Comparison of ENCODE assay signal across 1 cellular context in the genomic region with DNA sequence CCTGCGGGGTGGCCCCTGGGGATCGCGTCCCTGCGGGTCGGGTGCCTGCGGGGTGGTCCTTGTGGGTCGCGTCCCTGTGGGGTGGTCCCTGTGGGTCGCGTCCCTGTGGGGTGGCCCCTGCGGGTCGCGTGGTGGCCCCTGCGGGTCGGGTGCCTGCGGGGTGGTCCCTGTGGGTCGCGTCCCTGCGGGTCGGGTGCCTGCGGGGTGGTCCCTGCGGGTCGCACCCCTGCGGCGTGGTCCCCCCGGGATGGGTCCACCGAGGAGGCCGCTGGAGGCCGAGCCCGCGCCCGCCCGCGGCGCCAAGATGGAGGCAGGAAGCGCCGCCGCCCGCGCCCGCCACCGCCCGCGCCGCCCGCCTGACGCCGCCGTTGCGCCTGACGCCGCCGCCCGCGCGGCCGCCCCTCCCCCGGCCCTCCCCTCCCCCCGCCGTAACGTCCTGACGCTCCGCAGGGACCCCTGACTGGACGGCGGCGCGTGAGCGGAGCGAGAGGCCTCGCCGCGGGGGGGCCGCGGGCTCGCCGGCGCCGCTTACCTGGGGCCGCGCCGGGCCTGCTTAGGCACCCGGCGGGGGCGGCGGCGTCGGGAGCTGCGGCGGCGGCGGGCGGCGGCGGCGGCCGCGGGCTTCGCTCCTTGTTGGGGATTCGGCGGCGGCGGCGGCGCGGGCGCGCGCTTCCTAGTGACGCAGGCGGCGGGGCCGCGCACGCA.
A peak's percentile ranks its signal among the peaks of the same experiment; 100 is the strongest.
TF ChIP-seq lines count a peak whose summit lies in the region.

A gene with protein sequence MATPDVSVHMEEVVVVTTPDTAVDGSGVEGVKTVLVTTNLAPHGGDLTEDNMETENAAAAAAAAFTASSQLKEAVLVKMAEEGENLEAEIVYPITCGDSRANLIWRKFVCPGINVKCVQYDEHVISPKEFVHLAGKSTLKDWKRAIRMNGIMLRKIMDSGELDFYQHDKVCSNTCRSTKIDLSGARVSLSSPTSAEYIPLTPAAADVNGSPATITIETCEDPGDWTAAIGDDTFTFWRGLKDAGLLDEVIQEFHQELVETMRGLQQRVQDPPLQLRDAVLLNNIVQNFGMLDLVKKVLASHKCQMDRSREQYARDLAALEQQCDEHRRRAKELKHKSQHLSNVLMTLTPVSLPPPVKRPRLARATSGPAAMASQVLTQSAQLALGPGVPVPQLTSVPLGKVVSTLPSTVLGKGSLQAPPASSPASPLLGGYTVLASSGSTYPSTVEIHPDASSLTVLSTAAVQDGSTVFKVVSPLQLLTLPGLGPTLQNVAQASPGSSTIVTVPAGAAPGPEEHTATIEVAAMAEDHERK (minus strand): TSS at position 678 of the 705 bp plus-strand sequence. CDS start 7,704 bp downstream, outside the sequence.

TF ChIP-seq in K562, 482 proteins besides CTCF, POLR2A, EP300 and RAD21 (continued from another document and continues in another):
- TF ChIP-seq, protein P1, sequence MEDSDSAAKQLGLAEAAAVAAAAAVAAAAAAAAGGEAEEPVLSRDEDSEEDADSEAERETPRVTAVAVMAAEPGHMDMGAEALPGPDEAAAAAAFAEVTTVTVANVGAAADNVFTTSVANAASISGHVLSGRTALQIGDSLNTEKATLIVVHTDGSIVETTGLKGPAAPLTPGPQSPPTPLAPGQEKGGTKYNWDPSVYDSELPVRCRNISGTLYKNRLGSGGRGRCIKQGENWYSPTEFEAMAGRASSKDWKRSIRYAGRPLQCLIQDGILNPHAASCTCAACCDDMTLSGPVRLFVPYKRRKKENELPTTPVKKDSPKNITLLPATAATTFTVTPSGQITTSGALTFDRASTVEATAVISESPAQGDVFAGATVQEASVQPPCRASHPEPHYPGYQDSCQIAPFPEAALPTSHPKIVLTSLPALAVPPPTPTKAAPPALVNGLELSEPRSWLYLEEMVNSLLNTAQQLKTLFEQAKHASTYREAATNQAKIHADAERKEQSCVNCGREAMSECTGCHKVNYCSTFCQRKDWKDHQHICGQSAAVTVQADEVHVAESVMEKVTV (CRISPR knock-in tag; IDR thresholded peaks at IDR 0.05): no peak
- peak in 1 of 2 experiments; percentile 21; a peak in 2 of 4 replicates for TF ChIP-seq MAZ (CRISPR knock-in tag; conservative IDR thresholded peaks at IDR 0.05 in 1 of 2, IDR thresholded peaks at IDR 0.05 in 1 of 2)
- no peak for TF ChIP-seq ESRRA (IDR thresholded peaks at IDR 0.05; ENCODE audit: borderline replicate concordance, low read depth)
- peak; percentile 78 for TF ChIP-seq RBFOX2 (IDR thresholded peaks at IDR 0.05; ENCODE audit: low read depth, low read length)
- TF ChIP-seq SUPT5H (IDR thresholded peaks at IDR 0.05): no peak
- no peak for TF ChIP-seq NR3C1 (CRISPR knock-in tag; IDR thresholded peaks at IDR 0.05)
- TF ChIP-seq, protein P2, sequence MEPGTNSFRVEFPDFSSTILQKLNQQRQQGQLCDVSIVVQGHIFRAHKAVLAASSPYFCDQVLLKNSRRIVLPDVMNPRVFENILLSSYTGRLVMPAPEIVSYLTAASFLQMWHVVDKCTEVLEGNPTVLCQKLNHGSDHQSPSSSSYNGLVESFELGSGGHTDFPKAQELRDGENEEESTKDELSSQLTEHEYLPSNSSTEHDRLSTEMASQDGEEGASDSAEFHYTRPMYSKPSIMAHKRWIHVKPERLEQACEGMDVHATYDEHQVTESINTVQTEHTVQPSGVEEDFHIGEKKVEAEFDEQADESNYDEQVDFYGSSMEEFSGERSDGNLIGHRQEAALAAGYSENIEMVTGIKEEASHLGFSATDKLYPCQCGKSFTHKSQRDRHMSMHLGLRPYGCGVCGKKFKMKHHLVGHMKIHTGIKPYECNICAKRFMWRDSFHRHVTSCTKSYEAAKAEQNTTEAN (CRISPR knock-in tag; IDR thresholded peaks at IDR 0.05): no peak
- no peak for TF ChIP-seq TEAD1 (CRISPR knock-in tag; IDR thresholded peaks at IDR 0.05)
- TF ChIP-seq ZEB2 (IDR thresholded peaks at IDR 0.05): no peak
- no peak for TF ChIP-seq CBX1 (IDR thresholded peaks at IDR 0.05; ENCODE audit: low read depth)
- no peak for TF ChIP-seq BDP1 (IDR thresholded peaks at IDR 0.05; ENCODE audit: insufficient read depth, insufficient read length)
- peak; percentile 93; the same call in 1 of the 2 replicates for TF ChIP-seq RBM34 (IDR thresholded peaks at IDR 0.05; ENCODE audit: borderline replicate concordance, insufficient read depth, low read length)
- no peak for TF ChIP-seq NFIC (IDR thresholded peaks at IDR 0.05)
- no peak for TF ChIP-seq HNRNPK (IDR thresholded peaks at IDR 0.05; ENCODE audit: low read depth, low read length, poor library complexity, severe bottlenecking)
- no peak for TF ChIP-seq ZKSCAN1 (IDR thresholded peaks at IDR 0.05; ENCODE audit: low read depth, low read length)
- no peak for TF ChIP-seq HEY1 (CRISPR knock-in tag; IDR thresholded peaks at IDR 0.05; ENCODE audit: borderline replicate concordance)
- TF ChIP-seq ZNF41 (CRISPR knock-in tag; conservative IDR thresholded peaks at IDR 0.05): no peak
- TF ChIP-seq POLR2H (tag; IDR thresholded peaks at IDR 0.05; ENCODE audit: low read depth): peak; percentile 74
- TF ChIP-seq, protein P3, sequence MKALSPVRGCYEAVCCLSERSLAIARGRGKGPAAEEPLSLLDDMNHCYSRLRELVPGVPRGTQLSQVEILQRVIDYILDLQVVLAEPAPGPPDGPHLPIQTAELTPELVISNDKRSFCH (CRISPR knock-in tag; IDR thresholded peaks at IDR 0.05): no peak
- TF ChIP-seq, protein P3 (tag; IDR thresholded peaks at IDR 0.05): no peak
- peak; percentile 71; the same call in 1 of the 2 replicates for TF ChIP-seq PHF8 (IDR thresholded peaks at IDR 0.05; ENCODE audit: borderline replicate concordance, low read length)
- peak; percentile 46 to 93 (median 85) for TF ChIP-seq YY1 (IDR thresholded peaks at IDR 0.05; ENCODE audit: borderline replicate concordance in 1 of 3, control insufficient read depth in 1 of 3, extremely low read depth in 1 of 3, insufficient read depth in 3 of 3, insufficient read length in 1 of 3, insufficient replicate concordance in 2 of 3, low read depth in 1 of 3, low read length in 2 of 3)
- TF ChIP-seq NONO (IDR thresholded peaks at IDR 0.05; ENCODE audit: low read depth in 2 of 2, low read length in 1 of 2): peak in 1 of 2 experiments; percentile 83; a peak in 2 of 4 replicates
- TF ChIP-seq, protein P4, sequence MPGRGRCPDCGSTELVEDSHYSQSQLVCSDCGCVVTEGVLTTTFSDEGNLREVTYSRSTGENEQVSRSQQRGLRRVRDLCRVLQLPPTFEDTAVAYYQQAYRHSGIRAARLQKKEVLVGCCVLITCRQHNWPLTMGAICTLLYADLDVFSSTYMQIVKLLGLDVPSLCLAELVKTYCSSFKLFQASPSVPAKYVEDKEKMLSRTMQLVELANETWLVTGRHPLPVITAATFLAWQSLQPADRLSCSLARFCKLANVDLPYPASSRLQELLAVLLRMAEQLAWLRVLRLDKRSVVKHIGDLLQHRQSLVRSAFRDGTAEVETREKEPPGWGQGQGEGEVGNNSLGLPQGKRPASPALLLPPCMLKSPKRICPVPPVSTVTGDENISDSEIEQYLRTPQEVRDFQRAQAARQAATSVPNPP (IDR thresholded peaks at IDR 0.05; ENCODE audit: borderline replicate concordance, insufficient read depth, insufficient read length): no peak
- TF ChIP-seq, protein P5, sequence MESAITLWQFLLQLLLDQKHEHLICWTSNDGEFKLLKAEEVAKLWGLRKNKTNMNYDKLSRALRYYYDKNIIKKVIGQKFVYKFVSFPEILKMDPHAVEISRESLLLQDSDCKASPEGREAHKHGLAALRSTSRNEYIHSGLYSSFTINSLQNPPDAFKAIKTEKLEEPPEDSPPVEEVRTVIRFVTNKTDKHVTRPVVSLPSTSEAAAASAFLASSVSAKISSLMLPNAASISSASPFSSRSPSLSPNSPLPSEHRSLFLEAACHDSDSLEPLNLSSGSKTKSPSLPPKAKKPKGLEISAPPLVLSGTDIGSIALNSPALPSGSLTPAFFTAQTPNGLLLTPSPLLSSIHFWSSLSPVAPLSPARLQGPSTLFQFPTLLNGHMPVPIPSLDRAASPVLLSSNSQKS (CRISPR knock-in tag; IDR thresholded peaks at IDR 0.05): no peak
- TF ChIP-seq OTX1 (CRISPR knock-in tag; IDR thresholded peaks at IDR 0.05): no peak
- TF ChIP-seq, protein P6, sequence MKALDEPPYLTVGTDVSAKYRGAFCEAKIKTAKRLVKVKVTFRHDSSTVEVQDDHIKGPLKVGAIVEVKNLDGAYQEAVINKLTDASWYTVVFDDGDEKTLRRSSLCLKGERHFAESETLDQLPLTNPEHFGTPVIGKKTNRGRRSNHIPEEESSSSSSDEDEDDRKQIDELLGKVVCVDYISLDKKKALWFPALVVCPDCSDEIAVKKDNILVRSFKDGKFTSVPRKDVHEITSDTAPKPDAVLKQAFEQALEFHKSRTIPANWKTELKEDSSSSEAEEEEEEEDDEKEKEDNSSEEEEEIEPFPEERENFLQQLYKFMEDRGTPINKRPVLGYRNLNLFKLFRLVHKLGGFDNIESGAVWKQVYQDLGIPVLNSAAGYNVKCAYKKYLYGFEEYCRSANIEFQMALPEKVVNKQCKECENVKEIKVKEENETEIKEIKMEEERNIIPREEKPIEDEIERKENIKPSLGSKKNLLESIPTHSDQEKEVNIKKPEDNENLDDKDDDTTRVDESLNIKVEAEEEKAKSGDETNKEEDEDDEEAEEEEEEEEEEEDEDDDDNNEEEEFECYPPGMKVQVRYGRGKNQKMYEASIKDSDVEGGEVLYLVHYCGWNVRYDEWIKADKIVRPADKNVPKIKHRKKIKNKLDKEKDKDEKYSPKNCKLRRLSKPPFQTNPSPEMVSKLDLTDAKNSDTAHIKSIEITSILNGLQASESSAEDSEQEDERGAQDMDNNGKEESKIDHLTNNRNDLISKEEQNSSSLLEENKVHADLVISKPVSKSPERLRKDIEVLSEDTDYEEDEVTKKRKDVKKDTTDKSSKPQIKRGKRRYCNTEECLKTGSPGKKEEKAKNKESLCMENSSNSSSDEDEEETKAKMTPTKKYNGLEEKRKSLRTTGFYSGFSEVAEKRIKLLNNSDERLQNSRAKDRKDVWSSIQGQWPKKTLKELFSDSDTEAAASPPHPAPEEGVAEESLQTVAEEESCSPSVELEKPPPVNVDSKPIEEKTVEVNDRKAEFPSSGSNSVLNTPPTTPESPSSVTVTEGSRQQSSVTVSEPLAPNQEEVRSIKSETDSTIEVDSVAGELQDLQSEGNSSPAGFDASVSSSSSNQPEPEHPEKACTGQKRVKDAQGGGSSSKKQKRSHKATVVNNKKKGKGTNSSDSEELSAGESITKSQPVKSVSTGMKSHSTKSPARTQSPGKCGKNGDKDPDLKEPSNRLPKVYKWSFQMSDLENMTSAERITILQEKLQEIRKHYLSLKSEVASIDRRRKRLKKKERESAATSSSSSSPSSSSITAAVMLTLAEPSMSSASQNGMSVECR (CRISPR knock-in tag; IDR thresholded peaks at IDR 0.05): 0 out of 2 replicates have a peak, but pooled peaks have one; percentile 8
- peak; percentile 92; the same call in 1 of the 2 replicates for TF ChIP-seq ZNF197 (CRISPR knock-in tag; IDR thresholded peaks at IDR 0.05; ENCODE audit: low read depth)
- no peak for TF ChIP-seq JUND (IDR thresholded peaks at IDR 0.05; ENCODE audit: borderline replicate concordance, low read depth, low read length)
- TF ChIP-seq JUND (tag; IDR thresholded peaks at IDR 0.05; ENCODE audit: borderline replicate concordance, low read depth, low read length): no peak
- no peak for TF ChIP-seq NCOA4 (IDR thresholded peaks at IDR 0.05; ENCODE audit: partially characterized antibody)
- TF ChIP-seq, protein P7, sequence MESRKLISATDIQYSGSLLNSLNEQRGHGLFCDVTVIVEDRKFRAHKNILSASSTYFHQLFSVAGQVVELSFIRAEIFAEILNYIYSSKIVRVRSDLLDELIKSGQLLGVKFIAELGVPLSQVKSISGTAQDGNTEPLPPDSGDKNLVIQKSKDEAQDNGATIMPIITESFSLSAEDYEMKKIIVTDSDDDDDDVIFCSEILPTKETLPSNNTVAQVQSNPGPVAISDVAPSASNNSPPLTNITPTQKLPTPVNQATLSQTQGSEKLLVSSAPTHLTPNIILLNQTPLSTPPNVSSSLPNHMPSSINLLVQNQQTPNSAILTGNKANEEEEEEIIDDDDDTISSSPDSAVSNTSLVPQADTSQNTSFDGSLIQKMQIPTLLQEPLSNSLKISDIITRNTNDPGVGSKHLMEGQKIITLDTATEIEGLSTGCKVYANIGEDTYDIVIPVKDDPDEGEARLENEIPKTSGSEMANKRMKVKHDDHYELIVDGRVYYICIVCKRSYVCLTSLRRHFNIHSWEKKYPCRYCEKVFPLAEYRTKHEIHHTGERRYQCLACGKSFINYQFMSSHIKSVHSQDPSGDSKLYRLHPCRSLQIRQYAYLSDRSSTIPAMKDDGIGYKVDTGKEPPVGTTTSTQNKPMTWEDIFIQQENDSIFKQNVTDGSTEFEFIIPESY (CRISPR knock-in tag; IDR thresholded peaks at IDR 0.05): no peak
- TF ChIP-seq E2F3 (CRISPR knock-in tag; IDR thresholded peaks at IDR 0.05): 0 out of 2 replicates have a peak, but pooled peaks have one; percentile 56
- no peak for TF ChIP-seq LEF1 (IDR thresholded peaks at IDR 0.05)
- TF ChIP-seq, protein P8, sequence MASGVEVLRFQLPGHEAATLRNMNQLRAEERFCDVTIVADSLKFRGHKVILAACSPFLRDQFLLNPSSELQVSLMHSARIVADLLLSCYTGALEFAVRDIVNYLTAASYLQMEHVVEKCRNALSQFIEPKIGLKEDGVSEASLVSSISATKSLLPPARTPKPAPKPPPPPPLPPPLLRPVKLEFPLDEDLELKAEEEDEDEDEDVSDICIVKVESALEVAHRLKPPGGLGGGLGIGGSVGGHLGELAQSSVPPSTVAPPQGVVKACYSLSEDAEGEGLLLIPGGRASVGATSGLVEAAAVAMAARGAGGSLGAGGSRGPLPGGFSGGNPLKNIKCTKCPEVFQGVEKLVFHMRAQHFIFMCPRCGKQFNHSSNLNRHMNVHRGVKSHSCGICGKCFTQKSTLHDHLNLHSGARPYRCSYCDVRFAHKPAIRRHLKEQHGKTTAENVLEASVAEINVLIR (CRISPR knock-in tag; IDR thresholded peaks at IDR 0.05): no peak
- TF ChIP-seq HCFC1 (IDR thresholded peaks at IDR 0.05; ENCODE audit: low read depth, low read length): no peak
- TF ChIP-seq NFYB (IDR thresholded peaks at IDR 0.05; ENCODE audit: extremely low read depth, insufficient read length): no peak
- no peak for TF ChIP-seq TOE1 (IDR thresholded peaks at IDR 0.05; ENCODE audit: borderline replicate concordance)
- no peak for TF ChIP-seq TOE1 (CRISPR knock-in tag; IDR thresholded peaks at IDR 0.05; ENCODE audit: borderline replicate concordance, low read depth)
- TF ChIP-seq ZNF184 (CRISPR knock-in tag; IDR thresholded peaks at IDR 0.05): no peak
- no peak for TF ChIP-seq MTA3 (IDR thresholded peaks at IDR 0.05; ENCODE audit: borderline replicate concordance)
